31 cellular contexts compared by ENCODE assay signal in genomic region chrX:73903941-73904340, GRCh38. TPM values are rescaled to one million over a fixed set of nuclear protein-coding genes. Genes with fewer than 3 reads are reported as not detected.
"Had no signal": no experiment of that assay in that cellular context is flagged by ENCODE, and none has a peak within 500 bp of the region (broad histone marks: within the 10 kb centered on the region; RNA-seq: fewer than 3 reads in every experiment).

No MANE protein-coding gene starts in this region.

- H3K4me2 ChIP-seq: smooth muscle cell had no signal

- ATAC-seq: activated CD8-positive, alpha-beta T cell treated with anti-CD3 and anti-CD28 coated beads for 36 hours; activated T-cell treated with anti-CD3 and anti-CD28 coated beads, Interleukin-2, amount 50 U/mL, for 4 hours; activated T-helper 17 cell treated with anti-CD3 and anti-CD28 coated beads, Interleukin-2, amount 50 U/mL, for 72 hours; foreskin keratinocyte; left ventricle myocardium superior; stimulated activated naive B cell treated with anti-CD40 and anti-IgM and Interleukin-4, amounts not matched to agents 10 μg/mL and 1 μg/mL and 100 μg/mL, for 72 hours; upper lobe of right lung had no signal

- DNase-seq: activated CD4-positive, alpha-beta T cell treated with anti-CD3 and anti-CD28 coated beads, Interleukin-2, amount 50 U/mL, for 1 hour; activated CD4-positive, CD25-positive, alpha-beta regulatory T cell treated with anti-CD3 and anti-CD28 coated beads, Interleukin-2, amount 50 U/mL, for 72 hours; activated CD8-positive, alpha-beta T cell treated with anti-CD3 and anti-CD28 coated beads for 36 hours; activated gamma-delta T cell treated with Interleukin-2 at 50 U/mL for 16 hours; activated naive CD4-positive, alpha-beta T cell treated with anti-CD3 and anti-CD28 coated beads, Interleukin-2, amount 50 U/mL, for 16 hours; activated T-cell treated with anti-CD3 and anti-CD28 coated beads, Interleukin-2, amount 50 U/mL, for 4 hours; central memory CD4-positive, alpha-beta T cell; effector CD8-positive, alpha-beta T cell; foreskin keratinocyte; islet precursor cell; left ventricle myocardium superior; mammary epithelial cell; nephron progenitor cell; stimulated activated CD4-positive, alpha-beta T cell treated with anti-CD3 and anti-CD28 coated beads, Interleukin-15, amount 100 ng/mL, for 24 hours; stimulated activated CD4-positive, alpha-beta T cell treated with anti-CD3 and anti-CD28 coated beads, Interleukin-2, amount 100 ng/mL, for 24 hours; stimulated activated naive B cell treated with anti-CD40 and anti-IgM and Interleukin-4, amounts not matched to agents 10 μg/mL and 1 μg/mL and 100 μg/mL, for 72 hours; stomach; tibial artery; upper lobe of right lung had no signal

- H3K27me3 ChIP-seq: breast epithelium, foreskin keratinocyte, neutrophil, right atrium auricular region, suprapubic skin, tibial artery, upper lobe of right lung had no signal

- H3K4me1 ChIP-seq: breast epithelium, foreskin keratinocyte, right atrium auricular region, stomach, suprapubic skin, tibial artery, upper lobe of right lung had no signal

- FAIRE-seq: endometrium had no signal

- H3K9me3 ChIP-seq: neutrophil, suprapubic skin, upper lobe of right lung had no signal

- H3K36me3 ChIP-seq: breast epithelium, neutrophil, right atrium auricular region, stomach, suprapubic skin, tibial artery, upper lobe of right lung had no signal

- H3K4me3 ChIP-seq: breast epithelium, right atrium auricular region, SK-N-MC, smooth muscle cell, stomach, suprapubic skin, tibial artery, upper lobe of right lung had no signal

- H3K27ac ChIP-seq: breast epithelium, foreskin keratinocyte, neutrophil, right atrium auricular region, SK-N-MC, stomach, suprapubic skin, tibial artery, upper lobe of right lung had no signal

RNA-seq across cellular contexts. Expression of gene XIST, which starts 51.4 kb away (rescaled TPM):
- total RNA-seq: activated CD8-positive, alpha-beta T cell treated with anti-CD3 and anti-CD28 coated beads for 36 hours; epithelial cell of proximal tubule; foreskin keratinocyte; osteocyte; progenitor cell of endocrine pancreas; smooth muscle cell; T-helper 1 cell treated with Interleukin-12 subunit alpha and Interleukin-12 subunit beta and Interleukin-4 antibody, amounts not matched to agents 30 ng/mL and 1 ng/mL, for 36 hours had no signal
- polyA plus RNA-seq: foreskin keratinocyte, smooth muscle cell had no signal
